8 cellular contexts compared by ENCODE assay signal in the genomic region with DNA sequence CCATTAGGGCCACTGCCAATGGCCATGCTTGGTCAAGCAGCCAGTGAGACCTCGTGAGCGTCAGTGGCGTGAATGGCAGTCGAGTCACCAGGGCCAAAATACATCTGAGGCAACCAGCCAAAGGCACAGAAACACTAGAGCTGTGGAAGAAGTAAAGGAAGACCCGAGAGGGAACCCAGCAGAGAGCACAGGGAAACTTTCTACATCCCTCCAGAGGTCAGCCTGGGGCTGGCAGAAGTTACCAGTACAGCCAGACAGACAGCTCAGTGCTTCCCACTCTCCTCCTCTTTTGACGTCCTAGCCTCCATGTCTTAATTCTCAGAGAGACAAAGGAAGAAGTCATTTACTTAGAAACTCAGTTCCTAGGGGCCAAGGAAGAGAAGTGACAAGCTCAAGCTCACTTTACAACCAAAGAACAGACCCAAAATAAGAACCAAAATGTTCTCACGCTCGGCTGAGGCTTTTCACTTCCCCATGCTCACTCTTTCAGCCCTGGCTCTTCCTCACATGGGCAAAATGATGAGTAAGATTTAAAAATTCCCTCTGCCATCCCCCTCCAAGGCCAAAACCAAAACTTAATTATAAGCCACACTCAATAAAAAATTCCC. TPM values are rescaled to one million over a fixed set of nuclear protein-coding genes. Genes with fewer than 3 reads are reported as not detected.
DNase-seq lines count a peak whose midpoint lies in the region; ATAC-seq lines count a peak whose summit lies in the region.

No MANE protein-coding gene starts in this region.

- H3K27ac Mint-ChIP-seq in IgD-negative memory B cell, result peak overlapping the region; percentile 71 to 90 (median 73)

- H3K27ac ChIP-seq in temporal lobe (ENCODE audit: low read depth, low read length), result peak overlapping the region; percentile 58

- no peaks in the 10 kb centered on the region for H3K27me3 Mint-ChIP-seq in IgD-negative memory B cell

- in situ Hi-C loops in Caki2 (cut with HindIII; ENCODE audit: low pct_unique_long_range_greater_than_20kb, low sequenced_read_pairs), result no loop called here

- H3K36me3 Mint-ChIP-seq in IgD-negative memory B cell, result peaks cover 11% of the 10 kb centered on the region

- peak overlapping the region; percentile 59 to 92 (median 69) for H3K4me3 Mint-ChIP-seq in IgD-negative memory B cell

- peak; percentile 59 for DNase-seq in Caki2 (ENCODE audit: low read depth)
- DNase-seq in germinal center (ENCODE audit: low spot score), result peak; percentile 64
- DNase-seq in activated T-cell treated with anti-CD3 and anti-CD28 coated beads for 4 hours, result no peak
- DNase-seq in SHP77 (lab: John Stamatoyannopoulos, UW), result no peak
- no peak for DNase-seq in NCI-H2107 (lab: John Stamatoyannopoulos, UW)

- ATAC-seq in GM21528 (IDR thresholded peaks at IDR 0.05; ENCODE audit: low FRiP score, unreplicated experiment), result peak; percentile 88

- H3K9me3 Mint-ChIP-seq in IgD-negative memory B cell, result no peaks in the 10 kb centered on the region

- peaks cover 64 to 88% (median 69%) of the 10 kb centered on the region in 3 donors for H3K4me1 Mint-ChIP-seq in IgD-negative memory B cell

RNA-seq across cellular contexts. Expression of a gene that starts 8.7 kb away (rescaled TPM):
- 10.7 TPM in 2 replicates for total RNA-seq in Caki2 (2014; rRNA removed; shearing (Covaris generic); ENCODE audit: low replicate concordance)
- 31.0 TPM for polyA plus RNA-seq in IgD-negative memory B cell
- total RNA-seq in temporal lobe, result 189 TPM

Comparison
In these comparisons a context has a peak if more than half of its experiments do, and no peak if none do; other contexts are left out.
1. DNase-seq: peak in Caki2 (single experiment) and germinal center (single experiment); none in activated T-cell treated with anti-CD3 and anti-CD28 coated beads for 4 hours (single experiment), SHP77 (0 of 2) and NCI-H2107 (single experiment).
2. RNA of a gene that starts 8.7 kb away (total RNA-seq): 189 TPM in temporal lobe (single experiment); 10.7 TPM in Caki2; every median in the first group is over 10 times any median in the second.